Comparison of ENCODE assay signal across 1 cellular context in genomic region chr16:81697886-81698635, GRCh38.
TF ChIP-seq lines count a peak whose summit lies in the region.

No MANE protein-coding gene starts in this region.

TF ChIP-seq in HepG2, 621 proteins besides CTCF, POLR2A, EP300 and RAD21 (continued from another document):
- TF ChIP-seq CBX5 (CRISPR knock-in tag; IDR thresholded peaks at IDR 0.05; ENCODE audit: borderline replicate concordance): no peak
- no peak for TF ChIP-seq HNRNPUL1 (IDR thresholded peaks at IDR 0.05; ENCODE audit: low read depth, low read length)
- TF ChIP-seq SNAPC5 (CRISPR knock-in tag; IDR thresholded peaks at IDR 0.05; ENCODE audit: borderline replicate concordance): no peak
- no peak for TF ChIP-seq ZKSCAN8 (CRISPR knock-in tag; IDR thresholded peaks at IDR 0.05; ENCODE audit: borderline replicate concordance)
- TF ChIP-seq HOXA5 (CRISPR knock-in tag; IDR thresholded peaks at IDR 0.05): no peak
- no peak for TF ChIP-seq XRCC5 (optimal IDR thresholded peaks at IDR 0.05; ENCODE audit: low read length)
- TF ChIP-seq PLRG1 (conservative IDR thresholded peaks at IDR 0.05): no peak
